ENCODE assay signal across 11 cellular contexts in genomic region chr6:14841901-14842421, GRCh38.
DNase-seq lines count a peak whose midpoint lies in the region; ATAC-seq, FAIRE-seq and TF ChIP-seq lines count a peak whose summit lies in the region.
"Had no signal": no experiment of that assay in that cellular context is flagged by ENCODE, and none has a peak within 500 bp of the region (broad histone marks: within the 10 kb centered on the region; RNA-seq: fewer than 3 reads in every experiment).

No MANE protein-coding gene starts in this region.

- H3K4me1 ChIP-seq in SJCRH30, result no peaks in the 10 kb centered on the region

- H3K27me3 Mint-ChIP-seq in natural killer cell (ENCODE audit: low read depth in 2 of 2), result peaks cover 9 to 26% of the 10 kb centered on the region in 2 donors
- H3K27me3 Mint-ChIP-seq in activated naive CD8-positive, alpha-beta T cell treated with anti-CD3 and anti-CD28 coated beads for 36 hours, result peaks cover 11% of the 10 kb centered on the region

- DNase-seq in AG09309 (ENCODE audit: low read depth) (peak; percentile 100), MG63 (peak; percentile 81), bronchial epithelial cell (ENCODE audit: low read depth) (peak; percentile 54), natural killer cell (no peak), NCI-H526 (lab: John Stamatoyannopoulos, UW) (no peak), SJCRH30 (no peak), hippocampal formation (lab: John Stamatoyannopoulos, UW) (no peak)
- no peak for DNase-seq in activated naive CD8-positive, alpha-beta T cell treated with anti-CD3 and anti-CD28 coated beads for 36 hours
- DNase-seq: activated naive CD4-positive, alpha-beta T cell treated with Interleukin-2 at 50 U/mL for 16 hours; nephron progenitor cell had no signal

- no peak overlapping the region for H3K27ac ChIP-seq in SJCRH30

- H3K36me3 ChIP-seq in MG63, result no peaks in the 10 kb centered on the region
- no peaks in the 10 kb centered on the region for H3K36me3 ChIP-seq in bronchial epithelial cell (ENCODE audit: control insufficient read depth, insufficient read depth, low read length)
- H3K36me3 ChIP-seq in SJCRH30, result no peaks in the 10 kb centered on the region

- H3K27me3 ChIP-seq in MG63 (no peaks in the 10 kb centered on the region), bronchial epithelial cell (ENCODE audit: control insufficient read depth, insufficient read depth, low read length) (no peaks in the 10 kb centered on the region), SJCRH30 (no peaks in the 10 kb centered on the region)

- no peak overlapping the region for H3K4me3 Mint-ChIP-seq in natural killer cell
- H3K4me3 Mint-ChIP-seq in activated naive CD8-positive, alpha-beta T cell treated with anti-CD3 and anti-CD28 coated beads for 36 hours, result no peak overlapping the region
- H3K4me3 Mint-ChIP-seq: GM23338, nephron progenitor cell had no signal

- no peak for FAIRE-seq in bronchial epithelial cell (lab: Jason Lieb, UNC)

- H3K36me3 Mint-ChIP-seq in natural killer cell, result no peaks in the 10 kb centered on the region
- H3K36me3 Mint-ChIP-seq in activated naive CD8-positive, alpha-beta T cell treated with anti-CD3 and anti-CD28 coated beads for 36 hours, result peaks cover 2% of the 10 kb centered on the region

- H3K27ac Mint-ChIP-seq in natural killer cell, result peak overlapping the region; percentile 16 to 19
- no peak overlapping the region for H3K27ac Mint-ChIP-seq in activated naive CD8-positive, alpha-beta T cell treated with anti-CD3 and anti-CD28 coated beads for 36 hours
- H3K27ac Mint-ChIP-seq: GM23338, nephron progenitor cell had no signal

- peak; percentile 27 to 69 (median 47) for ATAC-seq in natural killer cell
- ATAC-seq: GM23338 had no signal

- peaks cover 9 to 10% of the 10 kb centered on the region in 2 donors for H3K4me1 Mint-ChIP-seq in natural killer cell
- peaks cover 2% of the 10 kb centered on the region for H3K4me1 Mint-ChIP-seq in activated naive CD8-positive, alpha-beta T cell treated with anti-CD3 and anti-CD28 coated beads for 36 hours

- H3K4me3 ChIP-seq in AG09309 (ENCODE audit: control insufficient read depth, low read depth, low read length) (no peak overlapping the region), MG63 (no peak overlapping the region), bronchial epithelial cell (ENCODE audit: low read depth, low read length) (no peak overlapping the region), SJCRH30 (no peak overlapping the region)
- H3K4me3 ChIP-seq: GM23338 had no signal

- TF ChIP-seq CTCF in AG09309 (IDR thresholded peaks at IDR 0.05; ENCODE audit: control insufficient read depth, insufficient read depth, low read depth, low read length, missing control alignments) (no peak), bronchial epithelial cell (IDR thresholded peaks at IDR 0.05; ENCODE audit: insufficient read depth, low read length, severe bottlenecking) (no peak), natural killer cell (IDR thresholded peaks at IDR 0.05) (no peak)

- H3K9me3 Mint-ChIP-seq in natural killer cell, result no peaks in the 10 kb centered on the region
- H3K9me3 Mint-ChIP-seq in activated naive CD8-positive, alpha-beta T cell treated with anti-CD3 and anti-CD28 coated beads for 36 hours, result peaks cover 2% of the 10 kb centered on the region
- H3K9me3 Mint-ChIP-seq: GM23338, nephron progenitor cell had no signal

- intact Hi-C loops in natural killer cell (cut with micrococcal nuclease), result no loop called here

- no peaks in the 10 kb centered on the region for H3K9me3 ChIP-seq in MG63
- no peaks in the 10 kb centered on the region for H3K9me3 ChIP-seq in SJCRH30 (replicated peaks)

Comparison
In these comparisons a context has a peak if more than half of its experiments do, and no peak if none do; other contexts are left out.
1. DNase-seq: peak in AG09309 (single experiment), MG63 (single experiment) and bronchial epithelial cell (single experiment); none in natural killer cell (single experiment), NCI-H526 (0 of 2), SJCRH30 (0 of 2), activated naive CD8-positive, alpha-beta T cell treated with anti-CD3 and anti-CD28 coated beads for 36 hours (single experiment) and hippocampal formation (0 of 2).